Comparison of ENCODE assay signal across 16 cellular contexts in genomic region chr1:156483397-156483796, GRCh38. TPM values are rescaled to one million over a fixed set of nuclear protein-coding genes. Genes with fewer than 3 reads are reported as not detected.
DNase-seq lines count a peak whose midpoint lies in the region; ATAC-seq and TF ChIP-seq lines count a peak whose summit lies in the region.
"Had no signal": no experiment of that assay in that cellular context is flagged by ENCODE, and none has a peak within 500 bp of the region (broad histone marks: within the 10 kb centered on the region; RNA-seq: fewer than 3 reads in every experiment).

No MANE protein-coding gene starts in this region.

- peaks cover 13 to 68% (median 14%) of the 10 kb centered on the region in 3 experiments for H3K36me3 ChIP-seq in naive thymus-derived CD4-positive, alpha-beta T cell (ENCODE audit: control insufficient read depth in 2 of 3, insufficient read depth in 3 of 3, low read length in 3 of 3)
- H3K36me3 ChIP-seq in transverse colon = peaks cover 0 to 40% (median 20%) of the 10 kb centered on the region in 4 donors
- H3K36me3 ChIP-seq: ovary had no signal

- intact Hi-C loops in CD4-positive, alpha-beta T cell (cut with DNase I, micrococcal nuclease) = loop anchor here in 1 of 2 experiments (5.0 to 10.0 kb wide), 2 partner anchors 61 to 99 kb away; no protein-coding TSS in a partner anchor
- intact Hi-C loops in naive thymus-derived CD4-positive, alpha-beta T cell (cut with micrococcal nuclease) = loop anchor here in 1 of 2 donors (5.0 kb wide), 1 partner anchor 44 kb away; no protein-coding TSS in a partner anchor
- intact Hi-C loops in transverse colon (cut with DNase I; ENCODE audit: low total_unique reads) = no loop called here

- in situ Hi-C loops in transverse colon (cut with MboI; ENCODE audit: low pct_ligation_motif_present in 1 of 4, low pct_unique_long_range_greater_than_20kb in 1 of 4, low sequenced_read_pairs in 3 of 4) = no loop called here

- POLR2A ChIA-PET in CD4-positive, alpha-beta T cell (lab: Charles Lee) = interaction anchor here (1.8 to 7.3 kb wide), 2 partner anchors 16 to 22 kb away, joined by 9 to 145 read pairs; partner anchors contain the start of gene MEF2D
- POLR2A ChIA-PET in WTC11 (lab: Charles Lee) = no interaction called here
- POLR2A ChIA-PET in naive thymus-derived CD4-positive, alpha-beta T cell (lab: Charles Lee) = interaction anchor here (16.2 kb wide), 1 partner anchor 17 kb away, joined by 256 read pairs; the partner anchor contains the start of gene MEF2D

- WGBS in transverse colon (ENCODE audit: low coverage in 1 of 2), 2 donors = 94% methylated on average over 2 of the region's 2 CpGs; no CpG with 5 or more reads in 1 of the 2 donors

- H3K27ac Mint-ChIP-seq in CD4-positive, alpha-beta T cell = peak overlapping the region; percentile 67
- H3K27ac Mint-ChIP-seq in WTC11 = 0 out of 2 replicates have a peak overlapping the region, but pooled peaks have one; percentile 49
- H3K27ac Mint-ChIP-seq in naive thymus-derived CD4-positive, alpha-beta T cell = peak overlapping the region in 7 of 9 donors; percentile 5 to 73 (median 49)

- ATAC-seq in CD4-positive, alpha-beta T cell (ENCODE audit: poor library complexity) = no peak
- ATAC-seq in WTC11 (no peak), GM18907 (IDR thresholded peaks at IDR 0.05; ENCODE audit: unreplicated experiment) (no peak)
- ATAC-seq in naive thymus-derived CD4-positive, alpha-beta T cell = no peak
- ATAC-seq: stimulated activated naive CD8-positive, alpha-beta T cell treated with anti-CD3 and anti-CD28 coated beads, Interleukin-15, Interleukin-2, amounts not matched to agents 100 U/mL and 50 U/mL, for 24 hours had no signal

- H3K27ac ChIP-seq in 22Rv1 = peak overlapping the region; percentile 30
- H3K27ac ChIP-seq in CD4-positive, alpha-beta T cell (ENCODE audit: low read depth, low read length) = no peak overlapping the region
- peak overlapping the region; percentile 22 for H3K27ac ChIP-seq in naive thymus-derived CD4-positive, alpha-beta T cell (ENCODE audit: low read depth, low read length)
- peak overlapping the region in 2 of 4 donors; percentile 23 to 28 for H3K27ac ChIP-seq in transverse colon
- H3K27ac ChIP-seq: ovary had no signal

- TF ChIP-seq CTCF in 22Rv1 (IDR thresholded peaks at IDR 0.05) (no peak), WTC11 (IDR thresholded peaks at IDR 0.05) (no peak), transverse colon (IDR thresholded peaks at IDR 0.05) (no peak)
- no peak for TF ChIP-seq CTCF in CD4-positive, alpha-beta T cell (IDR thresholded peaks at IDR 0.05)

- CTCF ChIA-PET in CD4-positive, alpha-beta T cell (lab: Charles Lee) = interaction anchor here (1.6 to 2.1 kb wide), 2 partner anchors 15 to 18 kb away, joined by 4 to 6 read pairs; no protein-coding TSS in a partner anchor
- CTCF ChIA-PET in WTC11 (lab: Charles Lee) = interaction anchor here (0.9 to 6.1 kb wide), 4 partner anchors 20 to 102 kb away, joined by 3 to 142 read pairs (median 10); partner anchors contain the start of gene MEF2D
- CTCF ChIA-PET in naive thymus-derived CD4-positive, alpha-beta T cell (lab: Charles Lee) = interaction anchor here (0.6 to 3.4 kb wide), 4 partner anchors 8 to 99 kb away, joined by 3 to 39 read pairs (median 6); partner anchors contain the start of gene MEF2D

- TF ChIP-seq POLR2A in transverse colon (IDR thresholded peaks at IDR 0.05) = no peak

- peaks cover 28 to 53% of the 10 kb centered on the region in 2 donors for H3K4me1 ChIP-seq in naive thymus-derived CD4-positive, alpha-beta T cell (ENCODE audit: control insufficient read depth in 2 of 2, insufficient read depth in 2 of 2, low read length in 2 of 2)
- peaks cover 22 to 42% (median 31%) of the 10 kb centered on the region in 4 donors for H3K4me1 ChIP-seq in transverse colon

- H3K9me3 ChIP-seq in CD4-positive, alpha-beta T cell (ENCODE audit: control insufficient read depth, low read length) = no peaks in the 10 kb centered on the region
- no peaks in the 10 kb centered on the region for H3K9me3 ChIP-seq in naive thymus-derived CD4-positive, alpha-beta T cell (ENCODE audit: control insufficient read depth in 2 of 3, low read length in 3 of 3)
- H3K9me3 ChIP-seq in transverse colon = no peaks in the 10 kb centered on the region
- H3K9me3 ChIP-seq: esophagus squamous epithelium, ovary, spleen had no signal

- no peak overlapping the region for H3K4me3 Mint-ChIP-seq in CD4-positive, alpha-beta T cell
- H3K4me3 Mint-ChIP-seq in WTC11 = no peak overlapping the region
- no peak overlapping the region for H3K4me3 Mint-ChIP-seq in naive thymus-derived CD4-positive, alpha-beta T cell

- no peak for TF ChIP-seq EP300 in transverse colon (IDR thresholded peaks at IDR 0.05; ENCODE audit: low read depth)

- no peaks in the 10 kb centered on the region for H3K27me3 ChIP-seq in CD4-positive, alpha-beta T cell (ENCODE audit: control insufficient read depth, insufficient read depth, low read length)
- no peaks in the 10 kb centered on the region for H3K27me3 ChIP-seq in naive thymus-derived CD4-positive, alpha-beta T cell (ENCODE audit: control insufficient read depth in 2 of 2, insufficient read depth in 2 of 2, low read length in 2 of 2)
- H3K27me3 ChIP-seq in transverse colon = no peaks in the 10 kb centered on the region
- H3K27me3 ChIP-seq: esophagus squamous epithelium, ovary, spleen had no signal

- peaks cover 75% of the 10 kb centered on the region for H3K36me3 Mint-ChIP-seq in CD4-positive, alpha-beta T cell (ENCODE audit: low read depth)
- peaks cover 29% of the 10 kb centered on the region for H3K36me3 Mint-ChIP-seq in WTC11
- H3K36me3 Mint-ChIP-seq in naive thymus-derived CD4-positive, alpha-beta T cell = peaks cover 10 to 31% (median 21%) of the 10 kb centered on the region in 5 donors

- DNase-seq in CD4-positive, alpha-beta T cell = no peak
- DNase-seq in WTC11 (ENCODE audit: low spot score) (no peak), transverse colon (no peak), NCI-H1105 (lab: John Stamatoyannopoulos, UW) (no peak)
- DNase-seq in naive thymus-derived CD4-positive, alpha-beta T cell = no peak
- DNase-seq: activated CD4-positive, alpha-beta T cell treated with anti-CD3 and anti-CD28 coated beads, Interleukin-2, amount 50 U/mL, for 48 hours; dermis blood vessel endothelial cell; esophagus squamous epithelium; KG1; NCI-H1436; ovary; SIG-M5; spleen; stimulated activated naive CD8-positive, alpha-beta T cell treated with anti-CD3 and anti-CD28 coated beads, Interleukin-15, Interleukin-2, amounts not matched to agents 100 U/mL and 50 U/mL, for 24 hours had no signal

- H3K27me3 Mint-ChIP-seq in CD4-positive, alpha-beta T cell = no peaks in the 10 kb centered on the region
- no peaks in the 10 kb centered on the region for H3K27me3 Mint-ChIP-seq in WTC11 (ENCODE audit: low read depth)
- H3K27me3 Mint-ChIP-seq in naive thymus-derived CD4-positive, alpha-beta T cell = no peaks in the 10 kb centered on the region

- H3K4me1 Mint-ChIP-seq in CD4-positive, alpha-beta T cell (ENCODE audit: low read depth) = peaks cover 70% of the 10 kb centered on the region
- peaks cover 25% of the 10 kb centered on the region for H3K4me1 Mint-ChIP-seq in WTC11
- peaks cover 65 to 83% (median 76%) of the 10 kb centered on the region in 7 donors for H3K4me1 Mint-ChIP-seq in naive thymus-derived CD4-positive, alpha-beta T cell

- no peak overlapping the region for H3K4me3 ChIP-seq in naive thymus-derived CD4-positive, alpha-beta T cell (ENCODE audit: low read length)
- no peak overlapping the region for H3K4me3 ChIP-seq in transverse colon
- H3K4me3 ChIP-seq: esophagus squamous epithelium, ovary, spleen had no signal

- H3K9me3 Mint-ChIP-seq in CD4-positive, alpha-beta T cell = no peaks in the 10 kb centered on the region
- no peaks in the 10 kb centered on the region for H3K9me3 Mint-ChIP-seq in WTC11
- H3K9me3 Mint-ChIP-seq in naive thymus-derived CD4-positive, alpha-beta T cell = peaks cover 0 to 1% (median 0%) of the 10 kb centered on the region in 11 donors

TF ChIP-seq in WTC11, 78 proteins besides CTCF, POLR2A, EP300 and RAD21 (continues in another document):
- TF ChIP-seq NFE2L1 (CRISPR knock-in tag; IDR thresholded peaks at IDR 0.05) (no peak), CREM (CRISPR knock-in tag; IDR thresholded peaks at IDR 0.05) (no peak), ATF2 (CRISPR knock-in tag; IDR thresholded peaks at IDR 0.05; ENCODE audit: borderline replicate concordance, low read depth) (no peak), MLX (CRISPR knock-in tag; IDR thresholded peaks at IDR 0.05) (no peak), RELA (CRISPR knock-in tag; IDR thresholded peaks at IDR 0.05; ENCODE audit: borderline replicate concordance) (no peak), ELF4 (CRISPR knock-in tag; IDR thresholded peaks at IDR 0.05; ENCODE audit: low read depth) (no peak)

RNA-seq across cellular contexts. Expression of gene MEF2D, which starts 17.2 kb away (rescaled TPM):
- total RNA-seq in CD4-positive, alpha-beta T cell = 100 to 1,000 TPM; 155 to 162 TPM
- 20.6 to 24.1 TPM (median 24.0 TPM) in 3 replicates for total RNA-seq in WTC11 (2021)
- 100 to 1,000 TPM in 2 of 5 experiments, 10 to 100 TPM in 3; 48.1 to 190 (median 67.7) TPM for total RNA-seq in naive thymus-derived CD4-positive, alpha-beta T cell
- 10 to 100 TPM in 1 of 2 donors, 1 to 10 TPM in 1; 4.5 to 10.0 TPM for polyA plus RNA-seq in naive thymus-derived CD4-positive, alpha-beta T cell
- total RNA-seq in transverse colon = 100 to 1,000 TPM in 1 of 4 donors, 10 to 100 TPM in 3; 26.1 to 200 (median 85.7) TPM
